9 cellular contexts compared by ENCODE assay signal in the genomic region with DNA sequence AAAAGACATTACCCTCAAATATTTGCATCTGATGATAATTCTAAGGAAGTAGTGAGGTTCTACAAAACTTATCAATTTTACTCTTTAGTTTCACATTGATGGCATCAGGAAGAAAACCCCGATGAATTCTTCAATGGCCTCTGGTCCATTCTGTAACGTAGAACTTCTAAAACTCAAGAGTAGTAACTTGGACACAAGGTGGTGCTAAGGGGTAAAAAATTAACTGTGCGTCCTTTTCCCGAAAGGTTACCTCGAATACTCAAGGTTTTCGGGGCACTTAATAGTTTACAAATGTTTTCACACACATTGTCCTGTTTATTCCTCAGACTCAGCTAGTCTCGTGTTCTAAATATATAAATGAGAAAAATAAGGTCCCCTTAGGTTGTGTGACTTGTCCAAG.
DNase-seq lines count a peak whose midpoint lies in the region; ATAC-seq and TF ChIP-seq lines count a peak whose summit lies in the region.
"Had no signal": no experiment of that assay in that cellular context is flagged by ENCODE, and none has a peak within 500 bp of the region (broad histone marks: within the 10 kb centered on the region; RNA-seq: fewer than 3 reads in every experiment).

No MANE protein-coding gene starts in this region.

- DNase-seq in NCI-H2107 treated with DMSO at 0.1 percent for 48 hours (lab: John Stamatoyannopoulos, UW; ENCODE audit: unreplicated experiment), result peak; percentile 52
- no peak for DNase-seq in NCI-H2107 (lab: John Stamatoyannopoulos, UW)
- DNase-seq in LNCaP clone FGC (ENCODE audit: low read depth), result no peak
- DNase-seq in neural crest cell (ENCODE audit: low read depth, low spot score), result no peak
- no peak for DNase-seq in AG08396 (ENCODE audit: low spot score)
- DNase-seq: NCI-H446 treated with DMSO at 0.1 percent for 48 hours had no signal

- no peak overlapping the region for H3K27ac Mint-ChIP-seq in neural crest cell (ENCODE audit: unreplicated experiment)

- H3K9me3 Mint-ChIP-seq in neural crest cell, result peaks cover 12% of the 10 kb centered on the region

- H3K4me3 ChIP-seq in LNCaP clone FGC (ENCODE audit: low read depth, low read length), result no peak overlapping the region

- peaks cover 33% of the 10 kb centered on the region for H3K4me1 Mint-ChIP-seq in neural crest cell

- peak; percentile 56 for TF ChIP-seq CTCF in LNCaP clone FGC (IDR thresholded peaks at IDR 0.05; ENCODE audit: control insufficient read depth, extremely low read depth, insufficient read depth)
- TF ChIP-seq CTCF in VCaP (conservative IDR thresholded peaks at IDR 0.05), result peak; percentile 59
- peak; percentile 55 for TF ChIP-seq CTCF in neural crest cell (conservative IDR thresholded peaks at IDR 0.05)

- H3K36me3 Mint-ChIP-seq in neural crest cell (ENCODE audit: low read depth), result peaks cover 7% of the 10 kb centered on the region

- no peak overlapping the region for H3K27ac ChIP-seq in VCaP

- H3K4me3 Mint-ChIP-seq in neural crest cell, result no peak overlapping the region

- ATAC-seq in HG02588 (IDR thresholded peaks at IDR 0.05; ENCODE audit: unreplicated experiment), result no peak
- no peak for ATAC-seq in GM19395 (IDR thresholded peaks at IDR 0.05; ENCODE audit: unreplicated experiment)

- H3K27me3 Mint-ChIP-seq in neural crest cell (ENCODE audit: low read depth), result no peaks in the 10 kb centered on the region
